In the genomic region with DNA sequence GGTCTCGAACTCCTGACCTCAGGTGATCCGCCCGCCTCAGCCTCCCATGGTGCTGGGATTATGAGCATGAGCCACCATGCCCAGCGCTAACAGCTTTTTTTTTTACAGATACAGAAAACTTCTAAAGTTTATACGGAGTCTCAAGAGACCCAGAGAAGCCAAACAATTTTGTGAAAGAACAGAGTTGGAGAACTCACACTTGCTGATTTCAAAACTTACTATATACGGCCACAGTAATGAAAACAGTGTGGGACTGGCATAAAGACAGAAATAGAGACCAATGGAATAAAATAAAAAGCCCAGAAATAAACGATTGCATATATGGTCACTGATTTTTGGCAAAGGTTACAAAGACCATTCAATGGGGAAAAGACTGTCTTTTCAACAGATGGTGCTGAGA, we compare ENCODE assay signal across 29 cellular contexts.
"Had no signal": no experiment of that assay in that cellular context is flagged by ENCODE, and none has a peak within 500 bp of the region (broad histone marks: within the 10 kb centered on the region; RNA-seq: fewer than 3 reads in every experiment).

No MANE protein-coding gene starts in this region.

- H3K27me3 ChIP-seq: ascending aorta, cardiac muscle cell had no signal

- H3K9me3 ChIP-seq: ascending aorta had no signal

- H3K27ac ChIP-seq: ascending aorta, cardiac muscle cell, VCaP had no signal

- DNase-seq: activated B cell treated with CpG ODN at 0.5 μM for 24 hours; activated CD4-positive, alpha-beta memory T cell treated with anti-CD3 and anti-CD28 coated beads for 36 hours; activated CD4-positive, alpha-beta T cell treated with anti-CD3 and anti-CD28 coated beads for 4 hours; activated CD4-positive, alpha-beta T cell treated with anti-CD3 and anti-CD28 coated beads, Interleukin-2, amount 10 ng/mL, durations not matched to agents 24 days and 14 days; activated CD4-positive, alpha-beta T cell treated with anti-CD3 and anti-CD28 coated beads, Interleukin-2, amount 50 U/mL, for 1 hour; activated CD4-positive, alpha-beta T cell treated with anti-CD3 and anti-CD28 coated beads, Interleukin-2, amount 50 U/mL, for 4 hours; activated CD4-positive, CD25-positive, alpha-beta regulatory T cell treated with anti-CD3 and anti-CD28 coated beads, Interleukin-2, amount 50 U/mL, for 72 hours; activated CD8-positive, alpha-beta memory T cell treated with anti-CD3 and anti-CD28 coated beads, Interleukin-2, amount 50 U/mL, for 4 hours; activated CD8-positive, alpha-beta T cell treated with anti-CD3 and anti-CD28 coated beads for 36 hours; activated gamma-delta T cell treated with Interleukin-2 at 50 U/mL for 16 hours; activated naive CD4-positive, alpha-beta T cell; activated naive CD4-positive, alpha-beta T cell treated with anti-CD3 and anti-CD28 coated beads, Interleukin-2, amount 10 ng/mL, durations not matched to agents 7 days and 5 days; activated naive CD8-positive, alpha-beta T cell treated with anti-CD3 and anti-CD28 coated beads, Interleukin-2, amount 10 ng/mL, durations not matched to agents 7 days and 5 days; activated naive CD8-positive, alpha-beta T cell treated with anti-CD3 and anti-CD28 coated beads, Interleukin-2, amount 50 U/mL, for 24 hours; activated T-cell treated with anti-CD3 and anti-CD28 coated beads for 4 hours; activated T-cell treated with anti-CD3 and anti-CD28 coated beads, Interleukin-2, amount 50 U/mL, for 1 hour; activated T-cell treated with anti-CD3 and anti-CD28 coated beads, Interleukin-2, amount 50 U/mL, for 4 hours; activated T-cell treated with anti-CD3 and anti-CD28 coated beads, Interleukin-2, amount 50 U/mL, for 72 hours; amygdala; anterior cingulate cortex; caudate nucleus; cerebellar nuclear complex; T-helper 1 cell; T-helper 2 cell; T-helper 9 cell had no signal

- H3K4me3 ChIP-seq: ascending aorta, cardiac muscle cell had no signal

- ATAC-seq: activated CD8-positive, alpha-beta T cell treated with anti-CD3 and anti-CD28 coated beads for 36 hours; activated naive CD8-positive, alpha-beta T cell treated with anti-CD3 and anti-CD28 coated beads, Interleukin-2, amount 50 U/mL, for 24 hours; activated T-cell treated with anti-CD3 and anti-CD28 coated beads, Interleukin-2, amount 50 U/mL, for 4 hours; activated T-cell treated with anti-CD3 and anti-CD28 coated beads, Interleukin-2, amount 50 U/mL, for 72 hours; activated T-helper 17 cell treated with anti-CD3 and anti-CD28 coated beads, Interleukin-2, amount 50 U/mL, for 72 hours had no signal
